ENCODE assay signal across 15 cellular contexts in genomic region chr6:25959890-25960531, GRCh38. TPM values are rescaled to one million over a fixed set of nuclear protein-coding genes. Genes with fewer than 3 reads are reported as not detected.
A peak's percentile ranks its signal among the peaks of the same experiment; 100 is the strongest.
DNase-seq lines count a peak whose midpoint lies in the region; ATAC-seq, FAIRE-seq and TF ChIP-seq lines count a peak whose summit lies in the region.
"Had no signal": no experiment of that assay in that cellular context is flagged by ENCODE, and none has a peak within 500 bp of the region (broad histone marks: within the 10 kb centered on the region; RNA-seq: fewer than 3 reads in every experiment).

No MANE protein-coding gene starts in this region.

- BruUV-seq in HepG2 (replicated peaks; lab: Mats Ljungman, UMichigan) = no TSS peak

- H3K79me2 ChIP-seq in HepG2 (ENCODE audit: insufficient read depth, low read length) (no peaks in the 10 kb centered on the region), fibroblast of lung (ENCODE audit: control insufficient read depth, insufficient read depth, low read length) (peaks cover 16% of the 10 kb centered on the region)

- H3K4me1 ChIP-seq in HepG2 (ENCODE audit: insufficient read depth, low read length) = peaks cover 39% of the 10 kb centered on the region
- H3K4me1 ChIP-seq in right lobe of liver = peaks cover 0 to 17% (median 11%) of the 10 kb centered on the region in 4 donors
- peaks cover 5% of the 10 kb centered on the region for H3K4me1 ChIP-seq in fibroblast of lung (ENCODE audit: control insufficient read depth, extremely low read depth, insufficient read depth, low read length)

- peak overlapping the region; percentile 74 for H3K27ac Mint-ChIP-seq in activated CD4-positive, alpha-beta memory T cell treated with anti-CD3 and anti-CD28 coated beads, Interleukin-2, amount 10 ng/mL, durations not matched to agents 7 days and 5 days
- peak overlapping the region; percentile 97 for H3K27ac Mint-ChIP-seq in stimulated activated memory B cell treated with anti-CD40 and anti-IgM and Interleukin-4, amounts not matched to agents 10 μg/mL and 1 μg/mL and 100 μg/mL, for 72 hours
- H3K27ac Mint-ChIP-seq: mesothelial cell of epicardium had no signal

- H3K9ac ChIP-seq in HepG2 (ENCODE audit: insufficient read depth, low read depth, low read length) = no peak overlapping the region
- no peak overlapping the region for H3K9ac ChIP-seq in fibroblast of lung (ENCODE audit: insufficient read depth, low read length)

- H3K27me3 Mint-ChIP-seq in activated CD4-positive, alpha-beta memory T cell treated with anti-CD3 and anti-CD28 coated beads, Interleukin-2, amount 10 ng/mL, durations not matched to agents 7 days and 5 days = no peaks in the 10 kb centered on the region
- H3K27me3 Mint-ChIP-seq in stimulated activated memory B cell treated with anti-CD40 and anti-IgM and Interleukin-4, amounts not matched to agents 10 μg/mL and 1 μg/mL and 100 μg/mL, for 72 hours = no peaks in the 10 kb centered on the region

- H4K20me1 ChIP-seq in HepG2 (ENCODE audit: insufficient read depth, low read length) = no peaks in the 10 kb centered on the region
- H4K20me1 ChIP-seq in fibroblast of lung (ENCODE audit: control insufficient read depth, extremely low read depth, insufficient read depth, low read length) = no peaks in the 10 kb centered on the region

- H3K9me3 ChIP-seq in HepG2 (ENCODE audit: low read length) (peaks cover 27% of the 10 kb centered on the region), right lobe of liver (no peaks in the 10 kb centered on the region), fibroblast of lung (ENCODE audit: control insufficient read depth, insufficient read depth, low read depth, low read length) (no peaks in the 10 kb centered on the region)
- H3K9me3 ChIP-seq: esophagus squamous epithelium had no signal

- peaks cover 24% of the 10 kb centered on the region for H3K9me3 Mint-ChIP-seq in activated CD4-positive, alpha-beta memory T cell treated with anti-CD3 and anti-CD28 coated beads, Interleukin-2, amount 10 ng/mL, durations not matched to agents 7 days and 5 days
- peaks cover 6% of the 10 kb centered on the region for H3K9me3 Mint-ChIP-seq in stimulated activated memory B cell treated with anti-CD40 and anti-IgM and Interleukin-4, amounts not matched to agents 10 μg/mL and 1 μg/mL and 100 μg/mL, for 72 hours

- ATAC-seq in HepG2 (no peak), right lobe of liver (no peak)
- no peak for ATAC-seq in stimulated activated memory B cell treated with anti-CD40 and anti-IgM and Interleukin-4, amounts not matched to agents 10 μg/mL and 1 μg/mL and 100 μg/mL, for 72 hours

- H3K4me3 Mint-ChIP-seq in activated CD4-positive, alpha-beta memory T cell treated with anti-CD3 and anti-CD28 coated beads, Interleukin-2, amount 10 ng/mL, durations not matched to agents 7 days and 5 days = no peak overlapping the region
- no peak overlapping the region for H3K4me3 Mint-ChIP-seq in stimulated activated memory B cell treated with anti-CD40 and anti-IgM and Interleukin-4, amounts not matched to agents 10 μg/mL and 1 μg/mL and 100 μg/mL, for 72 hours
- H3K4me3 Mint-ChIP-seq: mesothelial cell of epicardium had no signal

- FAIRE-seq in HepG2 (lab: Jason Lieb, UNC) = no peak
- FAIRE-seq: TTC549 had no signal

- H3K27ac ChIP-seq in HepG2 (ENCODE audit: extremely low read length, insufficient read depth, low read length) (no peak overlapping the region), right lobe of liver (no peak overlapping the region), fibroblast of lung (ENCODE audit: insufficient read depth, low read length) (no peak overlapping the region)

- H3K4me3 ChIP-seq in HepG2 (replicated peaks in 1 of 3; ENCODE audit: insufficient read depth in 1 of 3, low read depth in 2 of 3, low read length in 3 of 3) (no peak overlapping the region), right lobe of liver (no peak overlapping the region), fibroblast of lung (replicated peaks in 1 of 4; ENCODE audit: control extremely low read depth in 1 of 4, insufficient read depth in 1 of 4, low read depth in 3 of 4, low read length in 4 of 4) (no peak overlapping the region)
- H3K4me3 ChIP-seq: esophagus squamous epithelium had no signal

- peaks cover 41% of the 10 kb centered on the region for H3K36me3 Mint-ChIP-seq in activated CD4-positive, alpha-beta memory T cell treated with anti-CD3 and anti-CD28 coated beads, Interleukin-2, amount 10 ng/mL, durations not matched to agents 7 days and 5 days (ENCODE audit: low read depth)
- peaks cover 16% of the 10 kb centered on the region for H3K36me3 Mint-ChIP-seq in stimulated activated memory B cell treated with anti-CD40 and anti-IgM and Interleukin-4, amounts not matched to agents 10 μg/mL and 1 μg/mL and 100 μg/mL, for 72 hours

- TF ChIP-seq RAD21 in HepG2 (CRISPR knock-in tag; IDR thresholded peaks at IDR 0.05) = no peak

- H3K4me2 ChIP-seq in HepG2 (ENCODE audit: low read depth, low read length) (peak overlapping the region; percentile 14; the same call in 1 of the 2 replicates), fibroblast of lung (ENCODE audit: extremely low read depth, insufficient read depth, low read length) (no peak overlapping the region)

- in situ Hi-C loops in HepG2 (cut with HindIII; ENCODE audit: extremely low pct_ligation_motif_present, low pct_unique_long_range_greater_than_20kb) = no loop called here

- H3K36me3 ChIP-seq in HepG2 (replicated peaks in 1 of 2; ENCODE audit: control insufficient read depth in 1 of 2, insufficient read depth in 2 of 2, low read length in 2 of 2) (no peaks in the 10 kb centered on the region), right lobe of liver (peaks cover 0 to 6% (median 0%) of the 10 kb centered on the region in 4 donors), fibroblast of lung (ENCODE audit: control insufficient read depth, insufficient read depth, low read length) (peaks cover 2% of the 10 kb centered on the region)

- WGBS in HepG2 (ENCODE audit: low lambda C conversion rate) = 5% methylated on average over 2 of the region's 2 CpGs
- WGBS in right lobe of liver (ENCODE audit: insufficient coverage, low coverage, low lambda C conversion rate, missing lambda C conversion rate) = 79% methylated on average over 2 of the region's 2 CpGs

- CTCF ChIA-PET in HepG2 (lab: Yijun Ruan, JAX; ENCODE audit: low intra/inter-chr PET ratio, low total read pairs) = no interaction called here
- CTCF ChIA-PET in activated CD4-positive, alpha-beta memory T cell treated with anti-CD3 and anti-CD28 coated beads, Interleukin-2, amount 10 ng/mL, durations not matched to agents 7 days and 5 days (lab: Charles Lee) = interaction anchor here (1.9 kb wide), 1 partner anchor 13 kb away, joined by 9 read pairs; no protein-coding TSS in a partner anchor

- DNase-seq in HepG2 (ENCODE audit: low spot score) (no peak), right lobe of liver (no peak), fibroblast of lung (ENCODE audit: low read depth in 2 of 2) (peak; percentile 25 to 49), NCI-H774 (lab: John Stamatoyannopoulos, UW) (no peak), H4 (ENCODE audit: low spot score) (no peak), MV-4-11 (lab: John Stamatoyannopoulos, UW) (no peak)
- no peak for DNase-seq in activated CD4-positive, alpha-beta memory T cell treated with anti-CD3 and anti-CD28 coated beads, Interleukin-2, amount 10 ng/mL, durations not matched to agents 7 days and 5 days
- DNase-seq: C1 segment of cervical spinal cord, esophagus squamous epithelium, NCI-H1105 treated with DMSO at 0.1 percent for 48 hours, NCI-H524, substantia nigra had no signal

- intact Hi-C loops in HepG2 (cut with micrococcal nuclease; ENCODE audit: unreplicated experiment) = no loop called here
- intact Hi-C loops in right lobe of liver (cut with DNase I) = no loop called here

- TF ChIP-seq POLR2A in HepG2 (IDR thresholded peaks at IDR 0.05; ENCODE audit: insufficient read depth in 1 of 2, low read depth in 2 of 2, low read length in 2 of 2) (no peak), right lobe of liver (IDR thresholded peaks at IDR 0.05) (no peak)

- POLR2A ChIA-PET in HepG2 (lab: Yijun Ruan, JAX) = interaction anchor here (5.9 kb wide), 1 partner anchor 32 kb away, joined by 41 read pairs; no protein-coding TSS in a partner anchor
- POLR2A ChIA-PET in activated CD4-positive, alpha-beta memory T cell treated with anti-CD3 and anti-CD28 coated beads, Interleukin-2, amount 10 ng/mL, durations not matched to agents 7 days and 5 days (lab: Charles Lee) = interaction anchor here (1.0 to 7.4 kb wide), 6 partner anchors 10 to 822 kb away, joined by 3 to 78 read pairs (median 18); a partner anchor contains a TSS

- H3K27me3 ChIP-seq in HepG2 (ENCODE audit: control insufficient read depth in 1 of 2, insufficient read depth in 2 of 2, low read length in 2 of 2) = no peaks in the 10 kb centered on the region; a peak in 1 of 5 replicates
- H3K27me3 ChIP-seq in right lobe of liver = no peaks in the 10 kb centered on the region
- no peaks in the 10 kb centered on the region for H3K27me3 ChIP-seq in fibroblast of lung (ENCODE audit: control insufficient read depth, insufficient read depth, low read length)
- H3K27me3 ChIP-seq: esophagus squamous epithelium had no signal

- H2AFZ ChIP-seq in HepG2 (ENCODE audit: low read length) (peak overlapping the region; percentile 9), fibroblast of lung (ENCODE audit: low read length) (no peak overlapping the region)

- TF ChIP-seq CTCF in HepG2 (CRISPR knock-in tag; IDR thresholded peaks at IDR 0.05) = no peak
- TF ChIP-seq CTCF in right lobe of liver (IDR thresholded peaks at IDR 0.05) = no peak
- no peak for TF ChIP-seq CTCF in fibroblast of lung (conservative IDR thresholded peaks at IDR 0.05 in 1 of 2, IDR thresholded peaks at IDR 0.05 in 1 of 2; ENCODE audit: low read depth in 1 of 2, low read length in 2 of 2)

- TF ChIP-seq EP300 in HepG2 (IDR thresholded peaks at IDR 0.05; ENCODE audit: low read depth in 2 of 2, low read length in 2 of 2) = no peak
- no peak for TF ChIP-seq EP300 in HepG2 (CRISPR knock-in tag; IDR thresholded peaks at IDR 0.05; ENCODE audit: borderline replicate concordance)

- peaks cover 58% of the 10 kb centered on the region for H3K4me1 Mint-ChIP-seq in activated CD4-positive, alpha-beta memory T cell treated with anti-CD3 and anti-CD28 coated beads, Interleukin-2, amount 10 ng/mL, durations not matched to agents 7 days and 5 days
- H3K4me1 Mint-ChIP-seq in stimulated activated memory B cell treated with anti-CD40 and anti-IgM and Interleukin-4, amounts not matched to agents 10 μg/mL and 1 μg/mL and 100 μg/mL, for 72 hours = peaks cover 67% of the 10 kb centered on the region

RNA-seq across cellular contexts. Expression of gene TRIM38, which starts 2.6 kb away (rescaled TPM):
- total RNA-seq in HepG2 (2016; rRNA removed; fragmentation: Illumina TruSeq; extraction: Trizol) (2.5 and 3.6 TPM in 2 replicates), right lobe of liver (1 to 10 TPM; 3.1 to 7.2 (median 4.5) TPM), fibroblast of lung (14.4 and 14.5 TPM in 2 replicates)
- 0.40 and 0.44 TPM in 2 replicates for total RNA-seq in HepG2 (2016; cell fraction: cytosol; rRNA removed; fragmentation: Illumina TruSeq; extraction: Trizol; ENCODE audit: low read depth)
- 2.6 and 3.4 TPM in 2 replicates for total RNA-seq in HepG2 (2016; cell fraction: insoluble cytoplasmic fraction; rRNA removed; fragmentation: Illumina TruSeq; extraction: Trizol)
- 1.1 TPM in 2 replicates for total RNA-seq in HepG2 (2016; cell fraction: membrane; rRNA removed; fragmentation: Illumina TruSeq; extraction: Trizol)
- total RNA-seq in HepG2 (2016; cell fraction: nucleus; rRNA removed; fragmentation: Illumina TruSeq; extraction: Trizol) = 3.4 TPM in 2 replicates
- polyA plus RNA-seq in HepG2 (2011; rRNA removed) (3.1 and 3.7 TPM in 2 replicates), fibroblast of lung (5.8 and 7.6 TPM in 2 replicates)
- 1.1 and 1.8 TPM in 2 replicates for polyA plus RNA-seq in HepG2 (2011; cell fraction: cytosol; rRNA removed)
- polyA plus RNA-seq in HepG2 (2011; cell fraction: nucleus; rRNA removed) = 4.0 and 5.6 TPM in 2 replicates
- polyA plus RNA-seq in HepG2 (2012) = 2.3 and 2.9 TPM in 2 replicates
- polyA plus RNA-seq in HepG2 (2016; cell fraction: cytosol; fragmentation: Illumina TruSeq; extraction: Trizol; ENCODE audit: low read depth) = 0.16 and 0.17 TPM in 2 replicates
- polyA plus RNA-seq in HepG2 (2016; cell fraction: insoluble cytoplasmic fraction; fragmentation: Illumina TruSeq; extraction: Trizol; ENCODE audit: low read depth) = 2.1 and 2.5 TPM in 2 replicates
- 0.42 and 0.45 TPM in 2 replicates for polyA plus RNA-seq in HepG2 (2016; cell fraction: membrane; fragmentation: Illumina TruSeq; extraction: Trizol; ENCODE audit: low read depth)
- polyA plus RNA-seq in HepG2 (2016; cell fraction: nucleus; fragmentation: Illumina TruSeq; extraction: Trizol; ENCODE audit: insufficient read depth, low read depth) = 4.1 and 4.8 TPM in 2 replicates
- polyA minus RNA-seq in HepG2 (2011; rRNA and poly(A)+ RNA removed; ENCODE audit: low replicate concordance) = 2.6 and 4.4 TPM in 2 replicates
- polyA minus RNA-seq in HepG2 (2011; cell fraction: cytosol; rRNA and poly(A)+ RNA removed) = 1.8 and 2.8 TPM in 2 replicates
- polyA minus RNA-seq in HepG2 (2011; cell fraction: nucleus; rRNA and poly(A)+ RNA removed) = 8.8 and 11.1 TPM in 2 replicates
- total RNA-seq in activated CD4-positive, alpha-beta memory T cell treated with anti-CD3 and anti-CD28 coated beads, Interleukin-2, amount 10 ng/mL, durations not matched to agents 7 days and 5 days = 10 to 100 TPM; 32.6 to 33.5 TPM
- polyA plus RNA-seq in fibroblast of lung (2012) = 4.5 and 6.4 TPM in 2 replicates
- 3.4 and 4.2 TPM in 2 replicates for polyA minus RNA-seq in fibroblast of lung (ENCODE audit: low replicate concordance)
- 4.7 and 7.1 TPM in 2 replicates for total RNA-seq in H4 (2014; rRNA removed; shearing (Covaris generic))

RNA-seq across cellular contexts. Expression of gene SLC17A2, which starts 29.5 kb away (rescaled TPM):
- total RNA-seq in HepG2 (2016; rRNA removed; fragmentation: Illumina TruSeq; extraction: Trizol) (7.0 and 11.2 TPM in 2 replicates), right lobe of liver (10 to 100 TPM; 23.3 to 40.7 (median 33.4) TPM), fibroblast of lung (under 0.01 TPM in 1 of 2 replicates, not detected in the other)
- 2.2 and 2.7 TPM in 2 replicates for total RNA-seq in HepG2 (2016; cell fraction: cytosol; rRNA removed; fragmentation: Illumina TruSeq; extraction: Trizol; ENCODE audit: low read depth)
- 9.2 and 10.7 TPM in 2 replicates for total RNA-seq in HepG2 (2016; cell fraction: insoluble cytoplasmic fraction; rRNA removed; fragmentation: Illumina TruSeq; extraction: Trizol)
- 5.8 and 6.7 TPM in 2 replicates for total RNA-seq in HepG2 (2016; cell fraction: membrane; rRNA removed; fragmentation: Illumina TruSeq; extraction: Trizol)
- total RNA-seq in HepG2 (2016; cell fraction: nucleus; rRNA removed; fragmentation: Illumina TruSeq; extraction: Trizol) = 9.4 and 10.7 TPM in 2 replicates
- polyA plus RNA-seq in HepG2 (2011; rRNA removed) (32.4 and 46.4 TPM in 2 replicates), fibroblast of lung (not detected in 2 replicates)
- polyA plus RNA-seq in HepG2 (2011; cell fraction: cytosol; rRNA removed) = 25.3 and 48.3 TPM in 2 replicates
- 27.5 and 41.5 TPM in 2 replicates for polyA plus RNA-seq in HepG2 (2011; cell fraction: nucleus; rRNA removed)
- 29.6 and 59.7 TPM in 2 replicates for polyA plus RNA-seq in HepG2 (2012)
- 0.93 and 0.97 TPM in 2 replicates for polyA plus RNA-seq in HepG2 (2016; cell fraction: cytosol; fragmentation: Illumina TruSeq; extraction: Trizol; ENCODE audit: low read depth)
- 6.3 and 7.7 TPM in 2 replicates for polyA plus RNA-seq in HepG2 (2016; cell fraction: insoluble cytoplasmic fraction; fragmentation: Illumina TruSeq; extraction: Trizol; ENCODE audit: low read depth)
- 2.5 and 2.7 TPM in 2 replicates for polyA plus RNA-seq in HepG2 (2016; cell fraction: membrane; fragmentation: Illumina TruSeq; extraction: Trizol; ENCODE audit: low read depth)
- polyA plus RNA-seq in HepG2 (2016; cell fraction: nucleus; fragmentation: Illumina TruSeq; extraction: Trizol; ENCODE audit: insufficient read depth, low read depth) = 13.0 and 13.3 TPM in 2 replicates
- 42.4 TPM in 1 of 2 replicates, not detected in the other for polyA minus RNA-seq in HepG2 (2011; rRNA and poly(A)+ RNA removed; ENCODE audit: low replicate concordance)
- polyA minus RNA-seq in HepG2 (2011; cell fraction: cytosol; rRNA and poly(A)+ RNA removed) = 14.6 and 22.0 TPM in 2 replicates
- 23.2 and 41.0 TPM in 2 replicates for polyA minus RNA-seq in HepG2 (2011; cell fraction: nucleus; rRNA and poly(A)+ RNA removed)
- not detected for total RNA-seq in activated CD4-positive, alpha-beta memory T cell treated with anti-CD3 and anti-CD28 coated beads, Interleukin-2, amount 10 ng/mL, durations not matched to agents 7 days and 5 days
- not detected in 2 replicates for polyA plus RNA-seq in fibroblast of lung (2012)
- polyA minus RNA-seq in fibroblast of lung (ENCODE audit: low replicate concordance) = not detected in 2 replicates
- not detected in 2 replicates for total RNA-seq in H4 (2014; rRNA removed; shearing (Covaris generic))
- total RNA-seq: esophagus squamous epithelium, mesothelial cell of epicardium had no signal

Comparison
In these comparisons a context has a peak if more than half of its experiments do, and no peak if none do; other contexts are left out.
1. DNase-seq: peak in fibroblast of lung (2 of 2); none in HepG2 (single experiment), right lobe of liver (0 of 3), activated CD4-positive, alpha-beta memory T cell treated with anti-CD3 and anti-CD28 coated beads, Interleukin-2, amount 10 ng/mL, durations not matched to agents 7 days and 5 days (single experiment), NCI-H774 (single experiment), H4 (single experiment) and MV-4-11 (single experiment).